Comparison of ENCODE assay signal across 8 cellular contexts in genomic region chr2:178306351-178307073, GRCh38.
DNase-seq lines count a peak whose midpoint lies in the region; ATAC-seq, FAIRE-seq and TF ChIP-seq lines count a peak whose summit lies in the region.

No MANE protein-coding gene starts in this region.

- H3K27ac ChIP-seq in A549, result no peak overlapping the region
- no peak overlapping the region for H3K27ac ChIP-seq in RWPE1

- no peaks in the 10 kb centered on the region for H3K9me3 ChIP-seq in A549

- POLR2A ChIA-PET in A549 (lab: Yijun Ruan, JAX), result no interaction called here
- POLR2A ChIA-PET in RWPE1 (lab: Yijun Ruan, JAX; ENCODE audit: low non-redundant PET), result interaction anchor here (0.6 kb wide), 1 partner anchor 210 kb away, joined by 4 read pairs; no protein-coding TSS in a partner anchor

- TF ChIP-seq EP300 in A549 (IDR thresholded peaks at IDR 0.05), result no peak

- H3K4me1 ChIP-seq in A549, result no peaks in the 10 kb centered on the region

- peak; percentile 46 for TF ChIP-seq CTCF in A549 (IDR thresholded peaks at IDR 0.05)
- TF ChIP-seq CTCF in GM10266 (IDR thresholded peaks at IDR 0.05; ENCODE audit: control insufficient read depth, insufficient read depth, low read depth, missing control alignments), result peak; percentile 82
- TF ChIP-seq CTCF in RWPE1 (conservative IDR thresholded peaks at IDR 0.05; ENCODE audit: low read depth), result no peak; the same call in 1 of the 2 replicates
- TF ChIP-seq CTCF in choroid plexus epithelial cell (conservative IDR thresholded peaks at IDR 0.05; ENCODE audit: low read depth, low read length), result peak; percentile 86

- ATAC-seq in A549, result peak; percentile 92 to 99

- no peak overlapping the region for H3K4me2 ChIP-seq in A549

- 21% methylated on average over 8 of the region's 8 CpGs for WGBS in A549 (ENCODE audit: missing lambda C conversion rate)

- peak; percentile 49 to 61; a peak in 4 of 5 replicates for TF ChIP-seq RAD21 in A549 (conservative IDR thresholded peaks at IDR 0.05 in 1 of 2, IDR thresholded peaks at IDR 0.05 in 1 of 2)

- CTCF ChIA-PET in A549 (lab: Yijun Ruan, JAX), result interaction anchor here (0.6 to 2.3 kb wide), 7 partner anchors 8 to 195 kb away, joined by 3 to 8 read pairs (median 4); no protein-coding TSS in a partner anchor
- CTCF ChIA-PET in RWPE1 (lab: Yijun Ruan, JAX), result interaction anchor here (0.6 to 1.4 kb wide), 5 partner anchors 14 to 162 kb away, joined by 3 to 5 read pairs (median 4); no protein-coding TSS in a partner anchor

- FAIRE-seq in A549 (lab: Jason Lieb, UNC) (no peak), H54 (lab: Jason Lieb, UNC) (peak; percentile 15)

- no peak overlapping the region for H3K4me3 ChIP-seq in A549
- H3K4me3 ChIP-seq in choroid plexus epithelial cell (ENCODE audit: low read depth, low read length), result no peak overlapping the region

- DNase-seq in A549 (ENCODE audit: low read depth in 1 of 2, low spot score in 1 of 2), result peak; percentile 10 to 62
- peak; percentile 49 for DNase-seq in GM10266 (ENCODE audit: extremely low spot score)
- no peak for DNase-seq in H54 (ENCODE audit: insufficient read length, low spot score)
- DNase-seq in KG1 (lab: John Stamatoyannopoulos, UW), result peak; percentile 23
- peak; percentile 28 for DNase-seq in RWPE1 (ENCODE audit: low spot score)
- DNase-seq in choroid plexus epithelial cell (ENCODE audit: low read depth), result peak; percentile 68
- peak; percentile 37 for DNase-seq in mucosa of gallbladder (ENCODE audit: low spot score)
- DNase-seq in middle frontal gyrus (ENCODE audit: extremely low spot score, low spot score), result no peak

- no peak for TF ChIP-seq POLR2A in A549 (IDR thresholded peaks at IDR 0.05; ENCODE audit: low read length)
- TF ChIP-seq POLR2A in H54 (IDR thresholded peaks at IDR 0.05; ENCODE audit: low read depth, low read length), result no peak

TF ChIP-seq in A549, 52 proteins besides CTCF, POLR2A, EP300 and RAD21:
- TF ChIP-seq MYC (IDR thresholded peaks at IDR 0.05; ENCODE audit: borderline replicate concordance, low read length), result no peak
- no peak for TF ChIP-seq ELK1 (IDR thresholded peaks at IDR 0.05; ENCODE audit: low read depth, low read length)
- no peak for TF ChIP-seq ESRRA (IDR thresholded peaks at IDR 0.05; ENCODE audit: borderline replicate concordance, low read length)
- TF ChIP-seq SMC3 (IDR thresholded peaks at IDR 0.05), result peak; percentile 26; the same call in 1 of the 3 replicates
- no peak for TF ChIP-seq ZNF302 (CRISPR knock-in tag; IDR thresholded peaks at IDR 0.05)

Comparison
In these comparisons a context has a peak if more than half of its experiments do, and no peak if none do; other contexts are left out.
1. DNase-seq: peak in A549 (2 of 2), GM10266 (single experiment), KG1 (single experiment), RWPE1 (single experiment), choroid plexus epithelial cell (single experiment) and mucosa of gallbladder (single experiment); none in H54 (single experiment) and middle frontal gyrus (single experiment).